13 cellular contexts compared by ENCODE assay signal in the genomic region with DNA sequence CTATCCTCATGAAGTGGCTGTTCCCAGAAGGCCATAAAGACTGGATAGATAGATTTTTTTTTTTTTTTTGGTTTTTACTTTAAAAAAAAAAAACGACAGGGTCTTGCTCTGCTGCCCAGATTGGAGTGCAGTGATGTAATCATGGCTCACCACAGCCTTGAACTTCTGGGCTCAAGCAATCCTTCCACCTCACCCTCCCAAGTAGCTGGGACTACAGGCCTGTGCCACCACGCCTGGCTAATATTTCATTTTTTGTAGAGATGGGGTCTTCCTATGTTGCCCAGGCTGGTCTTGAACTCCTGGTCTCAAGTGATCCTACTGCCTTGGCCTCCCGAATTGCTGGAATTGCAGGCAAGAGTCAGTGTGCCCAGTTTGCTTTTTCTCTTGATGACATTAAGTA.
DNase-seq lines count a peak whose midpoint lies in the region; ATAC-seq, FAIRE-seq and TF ChIP-seq lines count a peak whose summit lies in the region.
"Had no signal": no experiment of that assay in that cellular context is flagged by ENCODE, and none has a peak within 500 bp of the region (broad histone marks: within the 10 kb centered on the region; RNA-seq: fewer than 3 reads in every experiment).

No MANE protein-coding gene starts in this region.

- WGBS in GM12878 (ENCODE audit: insufficient coverage, insufficient replicate concordance, low lambda C conversion rate, missing lambda C conversion rate): 29% methylated on average over 3 of the region's 3 CpGs
- 62% methylated on average over 3 of the region's 3 CpGs for WGBS in smooth muscle cell (ENCODE audit: low lambda C conversion rate)
- 85 to 87% methylated on average over 3 of the region's 3 CpGs for WGBS in heart right ventricle, 2 donors
- 78% methylated on average over 3 of the region's 3 CpGs for WGBS in suprapubic skin

- H3K9ac ChIP-seq in GM12878 (ENCODE audit: control insufficient read depth, insufficient read depth, low read length) (peak overlapping the region; percentile 19; the same call in 1 of the 2 replicates), smooth muscle cell (ENCODE audit: low read depth) (no peak overlapping the region)

- in situ Hi-C loops in GM12878 (cut with MboI): no loop called here

- BruUV-seq in OCI-LY7 (replicated peaks; lab: Mats Ljungman, UMichigan) (no TSS peak), GM12878 (replicated peaks; lab: Mats Ljungman, UMichigan) (no TSS peak)

- SMC1A ChIA-PET in GM12878 (lab: Charles Lee; ENCODE audit: uncharacterized antibody, unreplicated experiment): interaction anchor here (0.9 to 22.0 kb wide), 11 partner anchors 9 to 107 kb away, joined by 3 to 303 read pairs (median 8); no protein-coding TSS in a partner anchor

- no peak for TF ChIP-seq RAD21 in GM12878 (IDR thresholded peaks at IDR 0.05; ENCODE audit: insufficient read depth, low read depth, low read length)

- ATAC-seq in GM12878 (no peak), heart right ventricle (no peak)

- H3F3A ChIP-seq in smooth muscle cell (ENCODE audit: low read depth): peaks cover 10% of the 10 kb centered on the region

- H3K4me1 ChIP-seq in OCI-LY7 (ENCODE audit: insufficient read depth, low read length, poor library complexity, severe bottlenecking): peaks cover 95% of the 10 kb centered on the region
- H3K4me1 ChIP-seq in GM12878 (ENCODE audit: control insufficient read depth, insufficient read depth, low read length): peaks cover 52% of the 10 kb centered on the region
- H3K4me1 ChIP-seq in smooth muscle cell (ENCODE audit: low read depth): peaks cover 7% of the 10 kb centered on the region
- H3K4me1 ChIP-seq in heart right ventricle: peaks cover 0 to 86% (median 21%) of the 10 kb centered on the region in 9 donors
- peaks cover 55% of the 10 kb centered on the region for H3K4me1 ChIP-seq in suprapubic skin

- TF ChIP-seq POLR2A in GM12878 (IDR thresholded peaks at IDR 0.05; ENCODE audit: low read depth, low read length) (no peak), suprapubic skin (IDR thresholded peaks at IDR 0.05) (no peak)

- H3K4me2 ChIP-seq in OCI-LY7 (ENCODE audit: low read length): peak overlapping the region; percentile 76
- H3K4me2 ChIP-seq in GM12878 (ENCODE audit: control insufficient read depth, insufficient read depth): peak overlapping the region; percentile 36
- H3K4me2 ChIP-seq in smooth muscle cell: peak overlapping the region; percentile 60

- peak overlapping the region; percentile 61 for H3K4me3 ChIP-seq in OCI-LY7 (ENCODE audit: low read depth, low read length, poor library complexity, severe bottlenecking)
- no peak overlapping the region for H3K4me3 ChIP-seq in GM12878
- H3K4me3 ChIP-seq in smooth muscle cell: no peak overlapping the region
- peak overlapping the region in 1 of 10 donors; percentile 43 for H3K4me3 ChIP-seq in heart right ventricle
- H3K4me3 ChIP-seq in suprapubic skin: no peak overlapping the region
- H3K4me3 ChIP-seq: SK-N-MC had no signal

- FAIRE-seq in GM12878 (lab: Jason Lieb, UNC): no peak
- FAIRE-seq: endothelial cell of umbilical vein had no signal

- CTCF ChIA-PET in OCI-LY7 (lab: Charles Lee; ENCODE audit: unreplicated experiment) (no interaction called here), GM12878 (lab: Yijun Ruan, JAX) (interaction anchor here (1.0 to 5.5 kb wide), 7 partner anchors 14 to 108 kb away, joined by 3 to 47 read pairs (median 15); no protein-coding TSS in a partner anchor)

- H3K27me3 ChIP-seq in GM12878 (replicated peaks in 1 of 2; ENCODE audit: control insufficient read depth in 2 of 2, insufficient read depth in 2 of 2, low read length in 1 of 2) (no peaks in the 10 kb centered on the region), smooth muscle cell (ENCODE audit: low read depth) (no peaks in the 10 kb centered on the region), heart right ventricle (no peaks in the 10 kb centered on the region), suprapubic skin (no peaks in the 10 kb centered on the region)

- H2AFZ ChIP-seq in OCI-LY7 (ENCODE audit: low read length) (no peak overlapping the region; the same call in 1 of the 2 replicates), GM12878 (ENCODE audit: control insufficient read depth, low read depth, low read length) (no peak overlapping the region), smooth muscle cell (ENCODE audit: low read depth) (no peak overlapping the region)

- TF ChIP-seq EP300 in GM12878 (IDR thresholded peaks at IDR 0.05; ENCODE audit: borderline replicate concordance in 1 of 2, control insufficient read depth in 1 of 2, low read depth in 2 of 2, low read length in 2 of 2) (no peak), suprapubic skin (IDR thresholded peaks at IDR 0.05) (no peak)

- TF ChIP-seq CTCF in OCI-LY7 (conservative IDR thresholded peaks at IDR 0.05; ENCODE audit: low read length): no peak
- no peak for TF ChIP-seq CTCF in GM12878 (IDR thresholded peaks at IDR 0.05 in 2 of 3, conservative IDR thresholded peaks at IDR 0.05 in 1 of 3; ENCODE audit: control insufficient read depth in 2 of 3, extremely low read depth in 1 of 3, insufficient read depth in 1 of 3, low read depth in 3 of 3, low read length in 3 of 3)
- no peak for TF ChIP-seq CTCF in smooth muscle cell (IDR thresholded peaks at IDR 0.05; ENCODE audit: borderline replicate concordance, insufficient read depth, poor library complexity, severe bottlenecking)
- no peak for TF ChIP-seq CTCF in heart right ventricle (IDR thresholded peaks at IDR 0.05)
- no peak for TF ChIP-seq CTCF in suprapubic skin (IDR thresholded peaks at IDR 0.05)

- no peaks in the 10 kb centered on the region for H3K9me3 ChIP-seq in OCI-LY7 (ENCODE audit: low read length)
- H3K9me3 ChIP-seq in GM12878 (replicated peaks; ENCODE audit: control insufficient read depth, insufficient read depth, low read length): no peaks in the 10 kb centered on the region
- H3K9me3 ChIP-seq in smooth muscle cell (replicated peaks; ENCODE audit: low read depth): no peaks in the 10 kb centered on the region
- no peaks in the 10 kb centered on the region for H3K9me3 ChIP-seq in heart right ventricle
- no peaks in the 10 kb centered on the region for H3K9me3 ChIP-seq in suprapubic skin

- no peaks in the 10 kb centered on the region for H3K9me2 ChIP-seq in OCI-LY7 (ENCODE audit: insufficient read depth, low read length)

- DNase-seq in EH (ENCODE audit: low read depth): peak; percentile 56
- DNase-seq in OCI-LY7 (ENCODE audit: low spot score): no peak
- no peak for DNase-seq in GM12878 (ENCODE audit: low read depth, low spot score)
- DNase-seq in smooth muscle cell (lab: John Stamatoyannopoulos, UW; ENCODE audit: unreplicated experiment): no peak
- DNase-seq in NCI-H748 treated with DMSO at 0.1 percent for 48 hours (lab: John Stamatoyannopoulos, UW): no peak
- DNase-seq in heart right ventricle: no peak
- no peak for DNase-seq in suprapubic skin (ENCODE audit: low spot score in 2 of 2)
- DNase-seq: COR-L47; kidney glomerular epithelial cell; MM.1S; stimulated activated CD4-positive, alpha-beta T cell treated with anti-CD3 and anti-CD28 coated beads, Interleukin-2, amount 100 ng/mL, for 48 hours had no signal

- intact Hi-C loops in OCI-LY7 (cut with micrococcal nuclease; ENCODE audit: unreplicated experiment) (loop anchor here (2.0 to 5.0 kb wide), 3 partner anchors 79 to 100 kb away; no protein-coding TSS in a partner anchor), GM12878 (cut with micrococcal nuclease; ENCODE audit: unreplicated experiment) (loop anchor here (2.0 to 5.0 kb wide), 3 partner anchors 34 to 99 kb away; no protein-coding TSS in a partner anchor), heart right ventricle (cut with DNase I) (no loop called here)

- RAD21 ChIA-PET in GM12878 (lab: Charles Lee; ENCODE audit: unreplicated experiment): interaction anchor here (1.0 to 13.5 kb wide), 5 partner anchors 10 to 66 kb away, joined by 3 to 162 read pairs (median 30); no protein-coding TSS in a partner anchor

- H3K27ac ChIP-seq in OCI-LY7 (ENCODE audit: low read depth, low read length, poor library complexity, severe bottlenecking): peak overlapping the region; percentile 94
- peak overlapping the region; percentile 36; the same call in 1 of the 2 replicates for H3K27ac ChIP-seq in GM12878 (ENCODE audit: control insufficient read depth, insufficient read depth)
- H3K27ac ChIP-seq in smooth muscle cell (ENCODE audit: low read depth): no peak overlapping the region
- peak overlapping the region in 1 of 10 donors; percentile 92 for H3K27ac ChIP-seq in heart right ventricle
- no peak overlapping the region for H3K27ac ChIP-seq in suprapubic skin
- H3K27ac ChIP-seq: SK-N-MC had no signal

- H4K20me1 ChIP-seq in OCI-LY7 (ENCODE audit: insufficient read depth, low read length) (no peaks in the 10 kb centered on the region), GM12878 (ENCODE audit: control insufficient read depth, insufficient read depth) (no peaks in the 10 kb centered on the region), smooth muscle cell (ENCODE audit: low read depth) (peaks cover 100% of the 10 kb centered on the region)

- H3K36me3 ChIP-seq in OCI-LY7 (ENCODE audit: insufficient read depth, low read length): peaks cover 11% of the 10 kb centered on the region; the same call in 1 of the 2 replicates
- no peaks in the 10 kb centered on the region for H3K36me3 ChIP-seq in GM12878 (ENCODE audit: control insufficient read depth in 2 of 2, insufficient read depth in 2 of 2, low read length in 1 of 2)
- no peaks in the 10 kb centered on the region for H3K36me3 ChIP-seq in smooth muscle cell (ENCODE audit: low read depth)
- H3K36me3 ChIP-seq in heart right ventricle: no peaks in the 10 kb centered on the region
- H3K36me3 ChIP-seq in suprapubic skin: no peaks in the 10 kb centered on the region

- H3K79me2 ChIP-seq in OCI-LY7 (ENCODE audit: insufficient read depth, low read depth, low read length) (peaks cover 45% of the 10 kb centered on the region; the same call in 1 of the 2 replicates), GM12878 (ENCODE audit: control insufficient read depth, insufficient read depth, low read length) (no peaks in the 10 kb centered on the region), smooth muscle cell (ENCODE audit: low read depth) (no peaks in the 10 kb centered on the region)

- POLR2A ChIA-PET in OCI-LY7 (lab: Charles Lee) (interaction anchor here (0.7 to 1.6 kb wide), 3 partner anchors 19 to 95 kb away, joined by 3 to 6 read pairs (median 5); no protein-coding TSS in a partner anchor), GM12878 (lab: Charles Lee) (interaction anchor here (2.4 to 4.3 kb wide), 2 partner anchors 23 to 48 kb away, joined by 7 to 46 read pairs; no protein-coding TSS in a partner anchor)

TF ChIP-seq in GM12878, 131 proteins besides CTCF, POLR2A, EP300 and RAD21:
- TF ChIP-seq POLR2AphosphoS5 (IDR thresholded peaks at IDR 0.05; ENCODE audit: low read length) (no peak), ATF3 (IDR thresholded peaks at IDR 0.05; ENCODE audit: borderline replicate concordance, extremely low read depth, low read depth, low read length) (no peak), ATF7 (IDR thresholded peaks at IDR 0.05; ENCODE audit: low read depth) (peak; percentile 24; the same call in 1 of the 2 replicates)

Comparison
In these comparisons a context has a peak if more than half of its experiments do, and no peak if none do; other contexts are left out.
1. H3K27ac ChIP-seq: peak in OCI-LY7 (single experiment) and GM12878 (single experiment); none in smooth muscle cell (single experiment) and suprapubic skin (single experiment).
2. intact Hi-C loops: an anchor here in OCI-LY7 (2.0 to 5.0 kb wide) and GM12878 (2.0 to 5.0 kb wide); none called in heart right ventricle.
3. Peak in every context shown above with its lines, with median percentiles within 50 percentile points of each other: H3K4me2 ChIP-seq.